ENCODE assay signal across 8 cellular contexts in genomic region chr22:23069502-23070357, GRCh38. TPM values are rescaled to one million over a fixed set of nuclear protein-coding genes. Genes with fewer than 3 reads are reported as not detected.
DNase-seq lines count a peak whose midpoint lies in the region; ATAC-seq and TF ChIP-seq lines count a peak whose summit lies in the region.

No MANE protein-coding gene starts in this region.

- H3K27me3 Mint-ChIP-seq in IgD-negative memory B cell, result peaks cover 2% of the 10 kb centered on the region
- H3K27me3 Mint-ChIP-seq in activated T-helper 17 cell treated with anti-CD3 and anti-CD28 coated beads, Interleukin-2, amount 50 U/mL, for 72 hours, result peaks cover 5% of the 10 kb centered on the region
- peaks cover 0 to 45% (median 9%) of the 10 kb centered on the region in 5 donors for H3K27me3 Mint-ChIP-seq in naive thymus-derived CD4-positive, alpha-beta T cell

- H3K27ac ChIP-seq in naive thymus-derived CD4-positive, alpha-beta T cell (ENCODE audit: low read depth, low read length), result peak overlapping the region; percentile 40

- DNase-seq in C1 segment of cervical spinal cord (lab: John Stamatoyannopoulos, UW) (peak in 13 of 14 donors; percentile 53 to 93 (median 81)), GM20000 (ENCODE audit: low spot score) (peak; percentile 96), RKO (ENCODE audit: low spot score) (peak; percentile 89), fibroblast of mammary gland (ENCODE audit: low read depth) (peak; percentile 73)
- DNase-seq in naive thymus-derived CD4-positive, alpha-beta T cell, result peak; percentile 82 to 92 (median 87)
- DNase-seq in stimulated activated CD8-positive, alpha-beta memory T cell treated with anti-CD3 and anti-CD28 coated beads, Interleukin-7, amount 100 ng/mL, for 48 hours (ENCODE audit: extremely low read depth in 1 of 2, low read depth in 1 of 2), result peak; percentile 65

- intact Hi-C loops in naive thymus-derived CD4-positive, alpha-beta T cell (cut with micrococcal nuclease), result loop anchor here in 1 of 2 donors (1.0 to 5.0 kb wide), 2 partner anchors 58 to 76 kb away; partner anchors contain the start of gene RAB36

- peak overlapping the region; percentile 83 to 88 (median 87) for H3K4me3 Mint-ChIP-seq in IgD-negative memory B cell
- peak overlapping the region; percentile 75 for H3K4me3 Mint-ChIP-seq in activated T-helper 17 cell treated with anti-CD3 and anti-CD28 coated beads, Interleukin-2, amount 50 U/mL, for 72 hours
- peak overlapping the region; percentile 79 to 92 (median 85) for H3K4me3 Mint-ChIP-seq in naive thymus-derived CD4-positive, alpha-beta T cell

- ATAC-seq in activated T-helper 17 cell treated with anti-CD3 and anti-CD28 coated beads, Interleukin-2, amount 50 U/mL, for 72 hours (replicated peaks), result peak; percentile 98
- ATAC-seq in naive thymus-derived CD4-positive, alpha-beta T cell, result peak; percentile 99

- peak overlapping the region; percentile 67 to 98 (median 93) for H3K27ac Mint-ChIP-seq in IgD-negative memory B cell
- no peak overlapping the region for H3K27ac Mint-ChIP-seq in activated T-helper 17 cell treated with anti-CD3 and anti-CD28 coated beads, Interleukin-2, amount 50 U/mL, for 72 hours
- peak overlapping the region in 8 of 9 donors; percentile 29 to 90 (median 54) for H3K27ac Mint-ChIP-seq in naive thymus-derived CD4-positive, alpha-beta T cell

- H3K27me3 ChIP-seq in naive thymus-derived CD4-positive, alpha-beta T cell (ENCODE audit: control insufficient read depth in 2 of 2, insufficient read depth in 2 of 2, low read length in 2 of 2), result no peaks in the 10 kb centered on the region

- H3K36me3 Mint-ChIP-seq in IgD-negative memory B cell, result no peaks in the 10 kb centered on the region
- no peaks in the 10 kb centered on the region for H3K36me3 Mint-ChIP-seq in activated T-helper 17 cell treated with anti-CD3 and anti-CD28 coated beads, Interleukin-2, amount 50 U/mL, for 72 hours (ENCODE audit: low read depth)
- H3K36me3 Mint-ChIP-seq in naive thymus-derived CD4-positive, alpha-beta T cell, result no peaks in the 10 kb centered on the region

- no peaks in the 10 kb centered on the region for H3K9me3 ChIP-seq in naive thymus-derived CD4-positive, alpha-beta T cell (ENCODE audit: control insufficient read depth in 2 of 3, low read length in 3 of 3)

- POLR2A ChIA-PET in naive thymus-derived CD4-positive, alpha-beta T cell (lab: Charles Lee), result interaction anchor here (0.6 kb wide), 1 partner anchor 25 kb away, joined by 3 read pairs; no protein-coding TSS in a partner anchor

- H3K36me3 ChIP-seq in naive thymus-derived CD4-positive, alpha-beta T cell (ENCODE audit: control insufficient read depth in 2 of 3, insufficient read depth in 3 of 3, low read length in 3 of 3), result no peaks in the 10 kb centered on the region

- CTCF ChIA-PET in naive thymus-derived CD4-positive, alpha-beta T cell (lab: Charles Lee), result no interaction called here

- peaks cover 11 to 23% (median 17%) of the 10 kb centered on the region in 3 donors for H3K4me1 Mint-ChIP-seq in IgD-negative memory B cell
- H3K4me1 Mint-ChIP-seq in activated T-helper 17 cell treated with anti-CD3 and anti-CD28 coated beads, Interleukin-2, amount 50 U/mL, for 72 hours, result peaks cover 5% of the 10 kb centered on the region
- peaks cover 5 to 25% (median 16%) of the 10 kb centered on the region in 7 donors for H3K4me1 Mint-ChIP-seq in naive thymus-derived CD4-positive, alpha-beta T cell

- H3K9me3 Mint-ChIP-seq in IgD-negative memory B cell, result no peaks in the 10 kb centered on the region
- H3K9me3 Mint-ChIP-seq in activated T-helper 17 cell treated with anti-CD3 and anti-CD28 coated beads, Interleukin-2, amount 50 U/mL, for 72 hours, result no peaks in the 10 kb centered on the region
- H3K9me3 Mint-ChIP-seq in naive thymus-derived CD4-positive, alpha-beta T cell, result peaks cover 0 to 1% (median 0%) of the 10 kb centered on the region in 11 donors

- peak overlapping the region; percentile 49 for H3K4me3 ChIP-seq in fibroblast of mammary gland (ENCODE audit: control insufficient read depth, low read depth, low read length)
- H3K4me3 ChIP-seq in naive thymus-derived CD4-positive, alpha-beta T cell (ENCODE audit: low read length), result peak overlapping the region; percentile 75

- TF ChIP-seq CTCF in GM20000 (IDR thresholded peaks at IDR 0.05; ENCODE audit: extremely low read depth, missing control alignments) (no peak), fibroblast of mammary gland (conservative IDR thresholded peaks at IDR 0.05; ENCODE audit: control insufficient read depth, insufficient read depth, low read depth, low read length) (no peak)

- H3K4me1 ChIP-seq in naive thymus-derived CD4-positive, alpha-beta T cell (ENCODE audit: control insufficient read depth in 2 of 2, insufficient read depth in 2 of 2, low read length in 2 of 2), result peaks cover 9 to 10% of the 10 kb centered on the region in 2 donors

RNA-seq across cellular contexts. Expression of gene GNAZ, which starts 0.6 kb away (rescaled TPM):
- polyA plus RNA-seq in IgD-negative memory B cell, result 2.0 TPM
- 1 to 10 TPM in 1 of 2 donors, under 1 TPM in 1; 0.37 to 2.0 TPM for total RNA-seq in activated T-helper 17 cell treated with anti-CD3 and anti-CD28 coated beads, Interleukin-2, amount 50 U/mL, for 72 hours
- total RNA-seq in naive thymus-derived CD4-positive, alpha-beta T cell, result 1 to 10 TPM in 1 of 5 experiments, under 1 TPM in 3, not detected in 1; 0.12 to 2.0 (median 0.31) TPM
- not detected for polyA plus RNA-seq in naive thymus-derived CD4-positive, alpha-beta T cell

Comparison
In these comparisons a context has a peak if more than half of its experiments do, and no peak if none do; other contexts are left out.
1. Peak in every context shown above with its lines: DNase-seq, ATAC-seq, H3K4me3 ChIP-seq and H3K27ac ChIP-seq.